13 cellular contexts compared by ENCODE assay signal in genomic region chr9:113632776-113633590, GRCh38.
DNase-seq lines count a peak whose midpoint lies in the region; ATAC-seq and TF ChIP-seq lines count a peak whose summit lies in the region.
"Had no signal": no experiment of that assay in that cellular context is flagged by ENCODE, and none has a peak within 500 bp of the region (broad histone marks: within the 10 kb centered on the region; RNA-seq: fewer than 3 reads in every experiment).

No MANE protein-coding gene starts in this region.

- no peak overlapping the region for H2BK12ac ChIP-seq in neuronal stem cell (ENCODE audit: low read length)

- no peaks in the 10 kb centered on the region for H3K9me3 ChIP-seq in neuronal stem cell (replicated peaks in 1 of 2; ENCODE audit: control insufficient read depth in 2 of 2, insufficient read depth in 1 of 2, low read depth in 1 of 2, low read length in 2 of 2)
- H3K9me3 ChIP-seq: neutrophil had no signal

- H2BK5ac ChIP-seq in mesendoderm (ENCODE audit: low read length) (no peak overlapping the region), neuronal stem cell (ENCODE audit: low read length) (no peak overlapping the region)

- H2BK15ac ChIP-seq in mesendoderm (replicated peaks; ENCODE audit: low read depth) (no peak overlapping the region), neuronal stem cell (ENCODE audit: low read length) (no peak overlapping the region)

- H3K4me1 Mint-ChIP-seq in nephron progenitor cell, result peaks cover 64% of the 10 kb centered on the region

- no peak overlapping the region for H4K8ac ChIP-seq in mesendoderm (ENCODE audit: low read depth, low read length)
- no peak overlapping the region for H4K8ac ChIP-seq in neuronal stem cell (ENCODE audit: low read depth, low read length)

- H3K36me3 Mint-ChIP-seq in nephron progenitor cell (ENCODE audit: low read depth), result no peaks in the 10 kb centered on the region

- no peaks in the 10 kb centered on the region for H3K27me3 Mint-ChIP-seq in nephron progenitor cell (ENCODE audit: low read depth, poor library complexity)

- ATAC-seq in GM18498 (IDR thresholded peaks at IDR 0.05; ENCODE audit: unreplicated experiment), result no peak
- no peak for ATAC-seq in GM21360 (IDR thresholded peaks at IDR 0.05; ENCODE audit: unreplicated experiment)

- H3K14ac ChIP-seq in neuronal stem cell (ENCODE audit: low read length), result no peak overlapping the region

- H3K79me2 ChIP-seq in mesendoderm (ENCODE audit: control insufficient read depth, insufficient read depth, low read length), result no peaks in the 10 kb centered on the region

- H3K79me1 ChIP-seq in mesendoderm (ENCODE audit: low read length) (no peaks in the 10 kb centered on the region), neuronal stem cell (ENCODE audit: low read depth, low read length) (no peaks in the 10 kb centered on the region)

- H3K4me3 Mint-ChIP-seq in nephron progenitor cell, result no peak overlapping the region
- H3K4me3 Mint-ChIP-seq: T-helper 1 cell treated with Interleukin-12 subunit alpha and Interleukin-12 subunit beta and Interleukin-4 antibody, amounts not matched to agents 30 μg/mL and 1 μg/mL, for 36 hours had no signal

- no peak overlapping the region for H3K9ac ChIP-seq in mesendoderm (ENCODE audit: low read length)
- H3K9ac ChIP-seq in neuronal stem cell (ENCODE audit: low read depth, low read length, poor library complexity), result no peak overlapping the region

- no peak overlapping the region for H4K5ac ChIP-seq in mesendoderm (ENCODE audit: low read length)

- H3K36me3 ChIP-seq in mesendoderm (ENCODE audit: control insufficient read depth, insufficient read depth, low read length) (no peaks in the 10 kb centered on the region), neuronal stem cell (replicated peaks in 1 of 2; ENCODE audit: control insufficient read depth in 2 of 2, insufficient read depth in 2 of 2, low read length in 2 of 2) (no peaks in the 10 kb centered on the region)
- H3K36me3 ChIP-seq: neutrophil had no signal

- peak overlapping the region; percentile 82 for H3K27ac Mint-ChIP-seq in nephron progenitor cell
- H3K27ac Mint-ChIP-seq: T-helper 1 cell treated with Interleukin-12 subunit alpha and Interleukin-12 subunit beta and Interleukin-4 antibody, amounts not matched to agents 30 μg/mL and 1 μg/mL, for 36 hours had no signal

- H3K23ac ChIP-seq in mesendoderm (ENCODE audit: low read length), result no peak overlapping the region
- no peak overlapping the region for H3K23ac ChIP-seq in neuronal stem cell (ENCODE audit: low read depth, low read length, poor library complexity)

- no peaks in the 10 kb centered on the region for H3K27me3 ChIP-seq in mesendoderm (ENCODE audit: insufficient read depth, low read length, poor library complexity)
- peaks cover 0 to 4% (median 0%) of the 10 kb centered on the region in 3 experiments for H3K27me3 ChIP-seq in neuronal stem cell (ENCODE audit: control insufficient read depth in 3 of 3, insufficient read depth in 3 of 3, low read depth in 1 of 3, low read length in 3 of 3)

- no peak overlapping the region for H3K56ac ChIP-seq in mesendoderm (ENCODE audit: low read length)

- DNase-seq in Daoy (ENCODE audit: low read depth) (peak; percentile 82), LHCN-M2 (ENCODE audit: low read depth) (peak; percentile 63), coronary artery (ENCODE audit: low spot score) (peak; percentile 36), nephron progenitor cell (no peak), mesendoderm (no peak), neuronal stem cell (ENCODE audit: low spot score) (no peak)
- DNase-seq: COR-L47, GOT3, NCI-H2029 treated with DMSO at 0.1 percent for 48 hours had no signal

- TF ChIP-seq CTCF in coronary artery (IDR thresholded peaks at IDR 0.05) (no peak), nephron progenitor cell (IDR thresholded peaks at IDR 0.05) (no peak)

- H3K4ac ChIP-seq in mesendoderm (ENCODE audit: low read depth, low read length) (no peak overlapping the region), neuronal stem cell (ENCODE audit: low read length) (no peak overlapping the region)

- WGBS in mesendoderm (ENCODE audit: extremely low coverage, insufficient coverage, low lambda C conversion rate), result no CpG with 5 or more reads among the region's 15 CpGs
- WGBS in neuronal stem cell (ENCODE audit: extremely low coverage in 2 of 2, insufficient read length in 2 of 2, insufficient replicate concordance in 1 of 2), 2 donors, result no CpG with 5 or more reads among the region's 15 CpGs

- no peak overlapping the region for H2AK5ac ChIP-seq in mesendoderm (ENCODE audit: low read length)
- no peak overlapping the region for H2AK5ac ChIP-seq in neuronal stem cell (ENCODE audit: low read depth, low read length)

- H3K18ac ChIP-seq in mesendoderm (ENCODE audit: low read length), result no peak overlapping the region
- no peak overlapping the region for H3K18ac ChIP-seq in neuronal stem cell (ENCODE audit: low read length)

- H3K4me2 ChIP-seq in mesendoderm (ENCODE audit: low read length), result no peak overlapping the region
- no peak overlapping the region for H3K4me2 ChIP-seq in neuronal stem cell (ENCODE audit: insufficient read depth, low read length, poor library complexity, severe bottlenecking)

- H3K27ac ChIP-seq in coronary artery (no peak overlapping the region), mesendoderm (ENCODE audit: low read depth, low read length) (no peak overlapping the region), neuronal stem cell (replicated peaks; ENCODE audit: low read length) (no peak overlapping the region)
- H3K27ac ChIP-seq: neutrophil had no signal

- no peak overlapping the region for H4K91ac ChIP-seq in neuronal stem cell (ENCODE audit: low read depth, low read length, poor library complexity)

- H3K9me3 Mint-ChIP-seq in nephron progenitor cell, result no peaks in the 10 kb centered on the region
- H3K9me3 Mint-ChIP-seq: T-helper 1 cell treated with Interleukin-12 subunit alpha and Interleukin-12 subunit beta and Interleukin-4 antibody, amounts not matched to agents 30 μg/mL and 1 μg/mL, for 36 hours had no signal

- no peak overlapping the region for H2AFZ ChIP-seq in neuronal stem cell (ENCODE audit: low read length)

- H3K4me1 ChIP-seq in mesendoderm (ENCODE audit: control insufficient read depth, low read depth, low read length) (no peaks in the 10 kb centered on the region), neuronal stem cell (ENCODE audit: control insufficient read depth in 2 of 2, insufficient read depth in 1 of 2, low read depth in 1 of 2, low read length in 2 of 2) (peaks cover 3 to 22% of the 10 kb centered on the region in 2 donors)

- no peak overlapping the region for H3K4me3 ChIP-seq in coronary artery
- H3K4me3 ChIP-seq in mesendoderm (ENCODE audit: low read length), result no peak overlapping the region
- H3K4me3 ChIP-seq in neuronal stem cell (ENCODE audit: low read length in 2 of 2), result no peak overlapping the region

- H2BK120ac ChIP-seq in mesendoderm (ENCODE audit: low read depth, low read length) (no peak overlapping the region), neuronal stem cell (ENCODE audit: low read depth, low read length) (no peak overlapping the region)

Comparison
In these comparisons a context has a peak if more than half of its experiments do, and no peak if none do; other contexts are left out.
1. DNase-seq: peak in Daoy (single experiment), LHCN-M2 (single experiment) and coronary artery (single experiment); none in nephron progenitor cell (single experiment), mesendoderm (single experiment) and neuronal stem cell (single experiment).